8 cellular contexts compared by ENCODE assay signal in the genomic region with DNA sequence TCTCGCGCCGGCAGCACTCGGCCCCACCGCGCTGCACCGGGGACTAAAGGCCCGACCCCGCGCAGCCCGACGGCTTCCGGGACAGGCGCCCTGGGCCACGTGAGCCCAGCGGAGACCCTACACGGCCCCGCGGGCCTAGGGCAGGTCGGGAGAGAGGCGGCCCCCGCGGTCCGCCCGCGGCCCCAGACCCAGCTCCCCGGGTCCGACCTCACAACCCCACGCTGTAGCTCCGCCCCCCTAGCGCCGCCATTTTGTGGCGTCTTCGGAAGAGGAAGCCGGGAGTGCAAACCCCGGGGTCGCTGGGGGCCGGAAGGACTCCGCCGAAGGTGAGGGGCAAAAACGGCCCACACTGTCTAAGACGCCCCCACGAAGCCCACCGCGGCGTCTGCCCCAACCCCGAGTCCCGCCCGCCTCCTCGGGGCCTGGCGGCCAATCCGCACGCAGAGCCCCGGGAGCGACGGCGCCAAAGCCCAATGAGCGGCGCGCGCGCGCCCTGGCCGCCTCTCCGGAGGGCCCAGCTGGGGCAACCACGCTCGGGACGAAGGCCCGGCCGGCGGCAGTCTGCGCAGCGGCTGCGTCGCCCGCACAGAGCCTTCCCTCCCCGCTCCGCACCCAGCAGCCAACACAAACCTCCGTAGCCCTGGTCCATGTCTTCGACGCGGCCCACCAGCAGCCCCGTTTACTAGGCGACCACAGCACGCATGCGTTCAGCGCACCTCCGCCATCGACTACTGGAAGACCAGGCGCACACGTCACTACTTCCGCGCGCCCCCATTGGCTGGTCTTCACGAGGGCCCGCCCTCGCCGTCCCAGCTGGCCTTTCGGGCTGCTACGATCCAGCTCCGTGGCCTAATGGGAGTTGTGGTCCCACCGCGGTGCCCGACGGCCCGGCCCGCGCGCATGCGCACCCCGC. TPM values are rescaled to one million over a fixed set of nuclear protein-coding genes. Genes with fewer than 3 reads are reported as not detected.
DNase-seq lines count a peak whose midpoint lies in the region; ATAC-seq and TF ChIP-seq lines count a peak whose summit lies in the region.

A gene (minus strand): TSS at position 705 of the 913 bp plus-strand sequence. CDS start 56 bp downstream, at position 649.

- CTCF ChIA-PET in PC-9 (lab: Charles Lee) = interaction anchor here (0.6 to 1.6 kb wide), 2 partner anchors 40 to 185 kb away, joined by 3 to 6 read pairs; a partner anchor contains a TSS

- peak within 1 kb of the TSS; percentile 87 for H3K27ac ChIP-seq in PC-9

- peak; percentile 82 for ATAC-seq in GM21723 (IDR thresholded peaks at IDR 0.05; ENCODE audit: unreplicated experiment)

- BruUV-seq in PC-9 (replicated peaks; lab: Mats Ljungman, UMichigan) = no TSS peak

- H3K4me1 ChIP-seq in PC-9 (replicated peaks; ENCODE audit: insufficient read depth) = peaks cover 22% of the 10 kb centered on the region

- peak within 1 kb of the TSS; percentile 81 for H2AFZ ChIP-seq in PC-9

- H3K36me3 ChIP-seq in PC-9 (ENCODE audit: low read depth) = no peaks in the 10 kb centered on the region

- POLR2A ChIA-PET in PC-9 (lab: Charles Lee; ENCODE audit: unreplicated experiment) = interaction anchor here (0.5 to 2.3 kb wide), 12 partner anchors 8 to 458 kb away, joined by 3 to 19 read pairs (median 4); a partner anchor contains a TSS

- no peaks in the 10 kb centered on the region for H3K27me3 ChIP-seq in PC-9 (ENCODE audit: insufficient read depth, low read depth)

- TF ChIP-seq CTCF in PC-9 (conservative IDR thresholded peaks at IDR 0.05) (no peak), epithelial cell of proximal tubule (conservative IDR thresholded peaks at IDR 0.05; ENCODE audit: low read depth, low read length) (no peak)

- no peaks in the 10 kb centered on the region for H3K9me2 ChIP-seq in PC-9 (ENCODE audit: insufficient read depth)

- H3F3A ChIP-seq in PC-9 (ENCODE audit: insufficient read depth, low read depth) = peaks cover 40% of the 10 kb centered on the region

- peak; percentile 98 for DNase-seq in DMS53 (lab: John Stamatoyannopoulos, UW)
- peak; percentile 99 for DNase-seq in KBM-7
- DNase-seq in PC-9 = peak; percentile 97 to 98
- DNase-seq in activated T-cell treated with anti-CD3 and anti-CD28 coated beads, Interleukin-2, amount 50 U/mL, for 1 hour = peak; percentile 98
- peak; percentile 61 for DNase-seq in epithelial cell of proximal tubule (ENCODE audit: low read depth)
- peak; percentile 99 for DNase-seq in mucosa of gallbladder (ENCODE audit: low spot score)
- DNase-seq in stimulated activated CD8-positive, alpha-beta memory T cell treated with anti-CD3 and anti-CD28 coated beads, Interleukin-4, amount 100 ng/mL, for 24 hours (ENCODE audit: low read depth) = peak; percentile 96

- peaks cover 35% of the 10 kb centered on the region for H4K20me1 ChIP-seq in PC-9 (ENCODE audit: insufficient read depth)

- peaks cover 50% of the 10 kb centered on the region for H3K79me2 ChIP-seq in PC-9 (ENCODE audit: low read depth)

- H3K9me3 ChIP-seq in PC-9 (ENCODE audit: insufficient read depth, low read depth) = no peaks in the 10 kb centered on the region

- H3K4me2 ChIP-seq in PC-9 = peak within 1 kb of the TSS; percentile 78

- H3K4me3 ChIP-seq in PC-9 (peak within 1 kb of the TSS; percentile 78), epithelial cell of proximal tubule (ENCODE audit: low read depth, low read length) (peak within 1 kb of the TSS; percentile 100)

- intact Hi-C loops in PC-9 (cut with micrococcal nuclease; ENCODE audit: unreplicated experiment) = loop anchor here (2.0 kb wide), 1 partner anchor 39 kb away; a partner anchor contains a TSS

- in situ Hi-C loops in KBM-7 (cut with MboI; ENCODE audit: low pct_unique_long_range_greater_than_20kb, low sequenced_read_pairs) = no loop called here

RNA-seq across cellular contexts. Expression of the gene that starts here (rescaled TPM):
- total RNA-seq in PC-9 (2021) = 39.5 and 43.4 TPM in 2 replicates
- total RNA-seq in epithelial cell of proximal tubule = 14.1 and 23.8 TPM in 2 replicates
- 38.9 TPM for total RNA-seq in mucosa of gallbladder

Comparison
In these comparisons a context has a peak if more than half of its experiments do, and no peak if none do; other contexts are left out.
1. Peak in every context shown above with its lines: DNase-seq, ATAC-seq, H3K4me3 ChIP-seq and H3K27ac ChIP-seq.